24 cellular contexts compared by ENCODE assay signal in genomic region chr16:17246974-17247718, GRCh38.
"Had no signal": no experiment of that assay in that cellular context is flagged by ENCODE, and none has a peak within 500 bp of the region (broad histone marks: within the 10 kb centered on the region; RNA-seq: fewer than 3 reads in every experiment).

No MANE protein-coding gene starts in this region.

- H3K27me3 ChIP-seq: brain microvascular endothelial cell, foreskin keratinocyte, neutrophil, ovary, suprapubic skin, tibial nerve had no signal

- H3K27me3 Mint-ChIP-seq: activated B cell treated with CpG ODN at 0.5 μM for 24 hours; activated CD4-positive, alpha-beta memory T cell treated with anti-CD3 and anti-CD28 coated beads for 36 hours; activated CD8-positive, alpha-beta memory T cell treated with anti-CD3 and anti-CD28 coated beads, Interleukin-2, amount 10 ng/mL, durations not matched to agents 7 days and 5 days; naive thymus-derived CD8-positive, alpha-beta T cell; stimulated activated naive CD8-positive, alpha-beta T cell treated with anti-CD3 and anti-CD28 coated beads, Interleukin-15, amount 100 ng/mL, for 72 hours; T-helper 17 cell had no signal

- H3K4me3 Mint-ChIP-seq: activated B cell treated with CpG ODN at 0.5 μM for 24 hours; activated CD4-positive, alpha-beta memory T cell treated with anti-CD3 and anti-CD28 coated beads for 36 hours; activated CD8-positive, alpha-beta memory T cell treated with anti-CD3 and anti-CD28 coated beads, Interleukin-2, amount 10 ng/mL, durations not matched to agents 7 days and 5 days; naive thymus-derived CD8-positive, alpha-beta T cell; stimulated activated naive CD8-positive, alpha-beta T cell treated with anti-CD3 and anti-CD28 coated beads, Interleukin-15, amount 100 ng/mL, for 72 hours; T-helper 17 cell had no signal

- H3K27ac Mint-ChIP-seq: activated B cell treated with CpG ODN at 0.5 μM for 24 hours; activated CD4-positive, alpha-beta memory T cell treated with anti-CD3 and anti-CD28 coated beads for 36 hours; activated CD8-positive, alpha-beta memory T cell treated with anti-CD3 and anti-CD28 coated beads, Interleukin-2, amount 10 ng/mL, durations not matched to agents 7 days and 5 days; stimulated activated naive CD8-positive, alpha-beta T cell treated with anti-CD3 and anti-CD28 coated beads, Interleukin-15, amount 100 ng/mL, for 72 hours; T-helper 17 cell had no signal

- H3K9me3 Mint-ChIP-seq: activated B cell treated with CpG ODN at 0.5 μM for 24 hours; activated CD4-positive, alpha-beta memory T cell treated with anti-CD3 and anti-CD28 coated beads for 36 hours; naive thymus-derived CD8-positive, alpha-beta T cell had no signal

- H3K9me3 ChIP-seq: neutrophil, ovary, suprapubic skin, tibial nerve had no signal

- DNase-seq: activated B cell treated with CpG ODN at 0.5 μM for 24 hours; activated CD4-positive, alpha-beta memory T cell treated with anti-CD3 and anti-CD28 coated beads for 36 hours; activated CD4-positive, alpha-beta T cell treated with anti-CD3 and anti-CD28 coated beads for 4 hours; activated CD8-positive, alpha-beta memory T cell treated with anti-CD3 and anti-CD28 coated beads, Interleukin-2, amount 10 ng/mL, durations not matched to agents 7 days and 5 days; activated effector memory CD4-positive, alpha-beta T cell treated with anti-CD3 and anti-CD28 coated beads, Interleukin-2, amount 50 U/mL, for 16 hours; activated naive CD4-positive, alpha-beta T cell treated with anti-CD3 and anti-CD28 coated beads, Interleukin-2, amount 50 U/mL, for 16 hours; activated T-cell treated with anti-CD3 and anti-CD28 coated beads for 4 hours; aorta; brain microvascular endothelial cell; central memory CD4-positive, alpha-beta T cell; effector memory CD4-positive, alpha-beta T cell; foreskin keratinocyte; kidney; naive thymus-derived CD8-positive, alpha-beta T cell; ovary; right cardiac atrium; stimulated activated CD4-positive, alpha-beta T cell treated with anti-CD3 and anti-CD28 coated beads, Interleukin-12 subunit alpha, Interleukin-12 subunit beta, amount 100 ng/mL, for 4 hours; stimulated activated CD4-positive, alpha-beta T cell treated with anti-CD3 and anti-CD28 coated beads, Interleukin-4, amount 100 ng/mL, for 4 hours; stimulated activated naive CD8-positive, alpha-beta T cell treated with anti-CD3 and anti-CD28 coated beads, Interleukin-15, amount 100 ng/mL, for 72 hours; T-helper 17 cell had no signal

- H3K27ac ChIP-seq: brain microvascular endothelial cell, foreskin keratinocyte, neutrophil, ovary, suprapubic skin, tibial nerve had no signal

- ATAC-seq: activated CD8-positive, alpha-beta memory T cell treated with anti-CD3 and anti-CD28 coated beads, Interleukin-2, amount 10 ng/mL, durations not matched to agents 7 days and 5 days; naive thymus-derived CD8-positive, alpha-beta T cell; right cardiac atrium; stimulated activated naive CD8-positive, alpha-beta T cell treated with anti-CD3 and anti-CD28 coated beads, Interleukin-15, amount 100 ng/mL, for 72 hours; T-helper 17 cell had no signal

- H3K4me3 ChIP-seq: lung, ovary, suprapubic skin, tibial nerve had no signal

- H3K36me3 ChIP-seq: brain microvascular endothelial cell, neutrophil, ovary, suprapubic skin, tibial nerve had no signal

- H3K36me3 Mint-ChIP-seq: activated CD4-positive, alpha-beta memory T cell treated with anti-CD3 and anti-CD28 coated beads for 36 hours had no signal

- H3K4me1 ChIP-seq: foreskin keratinocyte, suprapubic skin, tibial nerve had no signal
